In the genomic region with DNA sequence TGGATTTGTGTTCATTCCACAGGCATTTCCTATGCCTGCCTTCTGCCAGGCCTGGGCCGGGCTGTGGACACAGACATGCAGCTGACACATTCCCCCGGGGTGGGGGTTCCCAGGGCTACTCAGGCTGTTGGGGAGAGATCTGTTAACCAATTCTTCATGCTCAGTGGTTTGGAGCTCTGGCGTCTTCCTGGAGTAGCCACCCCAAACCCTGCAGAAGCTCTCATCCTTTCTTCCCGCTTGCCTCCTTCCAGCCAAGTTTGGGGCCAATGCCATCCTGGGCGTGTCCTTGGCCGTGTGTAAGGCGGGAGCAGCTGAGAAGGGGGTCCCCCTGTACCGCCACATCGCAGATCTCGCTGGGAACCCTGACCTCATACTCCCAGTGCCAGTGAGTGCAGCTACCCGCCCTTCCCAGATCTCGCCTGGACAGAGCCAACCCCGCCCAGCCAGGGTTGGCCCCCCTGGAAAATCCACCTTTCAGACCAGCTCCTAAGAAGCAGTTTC, we compare ENCODE assay signal across 17 cellular contexts. TPM values are rescaled to one million over a fixed set of nuclear protein-coding genes. Genes with fewer than 3 reads are reported as not detected.
DNase-seq lines count a peak whose midpoint lies in the region; ATAC-seq and TF ChIP-seq lines count a peak whose summit lies in the region.
"Had no signal": no experiment of that assay in that cellular context is flagged by ENCODE, and none has a peak within 500 bp of the region (broad histone marks: within the 10 kb centered on the region; RNA-seq: fewer than 3 reads in every experiment).

No MANE protein-coding gene starts in this region.

- peaks cover 49% of the 10 kb centered on the region for H3K4me1 Mint-ChIP-seq in dendritic cell treated with granulocyte-macrophage colony-stimulating factor and Interleukin-4, amounts not matched to agents 40 ng/mL and 50 ng/mL, for 4 days (ENCODE audit: low read depth)
- peaks cover 34% of the 10 kb centered on the region for H3K4me1 Mint-ChIP-seq in WTC11

- H3K27me3 Mint-ChIP-seq in dendritic cell treated with granulocyte-macrophage colony-stimulating factor and Interleukin-4, amounts not matched to agents 40 ng/mL and 50 ng/mL, for 4 days, result peaks cover 5% of the 10 kb centered on the region
- H3K27me3 Mint-ChIP-seq in WTC11 (ENCODE audit: low read depth), result no peaks in the 10 kb centered on the region

- H3K27ac ChIP-seq in IMR-90 (ENCODE audit: insufficient read depth, low read length), result peak overlapping the region; percentile 79
- no peak overlapping the region for H3K27ac ChIP-seq in neuronal stem cell (replicated peaks; ENCODE audit: low read length)
- H3K27ac ChIP-seq: epithelial cell of prostate, suprapubic skin, VCaP had no signal

- in situ Hi-C loops in IMR-90 (cut with MboI; ENCODE audit: low sequenced_read_pairs), result no loop called here

- POLR2A ChIA-PET in IMR-90 (lab: Charles Lee; ENCODE audit: unreplicated experiment) (interaction anchor here (0.7 to 1.2 kb wide), 2 partner anchors 9 to 14 kb away, joined by 3 to 8 read pairs; partner anchors contain the start of gene SPAG7), WTC11 (lab: Charles Lee) (interaction anchor here (0.5 to 2.1 kb wide), 3 partner anchors 13 to 143 kb away, joined by 3 to 7 read pairs (median 3); no protein-coding TSS in a partner anchor)

- peaks cover 27% of the 10 kb centered on the region; the same call in 1 of the 2 replicates for H3K9me1 ChIP-seq in IMR-90 (ENCODE audit: insufficient read depth, low read length)

- no peak for TF ChIP-seq RAD21 in IMR-90 (IDR thresholded peaks at IDR 0.05; ENCODE audit: low read length)

- H2AFZ ChIP-seq in IMR-90 (replicated peaks; ENCODE audit: low read length, poor library complexity) (peak overlapping the region; percentile 84), neuronal stem cell (ENCODE audit: low read length) (no peak overlapping the region)

- H2AK9ac ChIP-seq in IMR-90 (replicated peaks; ENCODE audit: low read depth, low read length, poor library complexity), result peak overlapping the region; percentile 89

- 60% methylated on average over 2 of the region's 13 CpGs; no CpG with 5 or more reads in 1 of the 2 experiments for WGBS in IMR-90 (ENCODE audit: extremely low coverage in 2 of 2, insufficient read length in 1 of 2), 2 experiments
- WGBS in neuronal stem cell (ENCODE audit: extremely low coverage in 2 of 2, insufficient read length in 2 of 2, insufficient replicate concordance in 1 of 2), 2 donors, result no CpG with 5 or more reads among the region's 13 CpGs

- H3K4ac ChIP-seq in IMR-90 (ENCODE audit: low read depth, low read length), result peak overlapping the region; percentile 90
- H3K4ac ChIP-seq in neuronal stem cell (ENCODE audit: low read length), result no peak overlapping the region

- TF ChIP-seq POLR2A in IMR-90 (IDR thresholded peaks at IDR 0.05; ENCODE audit: low read depth, low read length), result no peak

- dilution Hi-C loops in IMR-90 (cut with HindIII; ENCODE audit: low sequenced_read_pairs, unreplicated experiment), result no loop called here

- H3K23ac ChIP-seq in IMR-90 (ENCODE audit: low read depth, low read length) (peak overlapping the region; percentile 54; the same call in 1 of the 2 replicates), neuronal stem cell (ENCODE audit: low read depth, low read length, poor library complexity) (no peak overlapping the region)

- H3K4me1 ChIP-seq in IMR-90 (ENCODE audit: control insufficient read depth, insufficient read depth, low read length) (peaks cover 28% of the 10 kb centered on the region), neuronal stem cell (ENCODE audit: control insufficient read depth in 2 of 2, insufficient read depth in 1 of 2, low read depth in 1 of 2, low read length in 2 of 2) (peaks cover 11 to 14% of the 10 kb centered on the region in 2 donors)

- intact Hi-C loops in IMR-90 (cut with micrococcal nuclease), result no loop called here
- intact Hi-C loops in dendritic cell treated with granulocyte-macrophage colony-stimulating factor and Interleukin-4, amounts not matched to agents 40 ng/mL and 50 ng/mL, for 4 days (cut with micrococcal nuclease), result no loop called here

- H3K18ac ChIP-seq in IMR-90 (ENCODE audit: low read depth, low read length) (peak overlapping the region; percentile 28), neuronal stem cell (ENCODE audit: low read length) (no peak overlapping the region)

- CTCF ChIA-PET in IMR-90 (lab: Yijun Ruan, JAX), result interaction anchor here (0.7 kb wide), 1 partner anchor 78 kb away, joined by 3 read pairs; no protein-coding TSS in a partner anchor
- CTCF ChIA-PET in WTC11 (lab: Charles Lee), result interaction anchor here (1.1 kb wide), 2 partner anchors 33 to 44 kb away, joined by 3 to 4 read pairs; no protein-coding TSS in a partner anchor

- H3K56ac ChIP-seq in IMR-90 (ENCODE audit: extremely low read depth, insufficient read depth, low read length), result no peak overlapping the region

- H3K14ac ChIP-seq in IMR-90 (replicated peaks; ENCODE audit: low read depth, low read length) (peak overlapping the region; percentile 96), neuronal stem cell (ENCODE audit: low read length) (no peak overlapping the region)

- H3K4me2 ChIP-seq in IMR-90 (ENCODE audit: low read depth, low read length) (no peak overlapping the region), neuronal stem cell (ENCODE audit: insufficient read depth, low read length, poor library complexity, severe bottlenecking) (no peak overlapping the region)

- no TSS peak for BruUV-seq in IMR-90 (replicated peaks; lab: Mats Ljungman, UMichigan)

- H3K4me3 ChIP-seq in IMR-90 (ENCODE audit: insufficient read depth, low read depth, low read length), result no peak overlapping the region
- H3K4me3 ChIP-seq in neuronal stem cell (ENCODE audit: low read length in 2 of 2), result no peak overlapping the region
- H3K4me3 ChIP-seq: HAP-1, suprapubic skin had no signal

- H2BK15ac ChIP-seq in IMR-90 (ENCODE audit: low read depth, low read length) (peak overlapping the region; percentile 42; the same call in 1 of the 3 replicates), neuronal stem cell (ENCODE audit: low read length) (no peak overlapping the region)

- H4K91ac ChIP-seq in IMR-90 (ENCODE audit: insufficient read depth, low read depth, low read length) (peak overlapping the region; percentile 78), neuronal stem cell (ENCODE audit: low read depth, low read length, poor library complexity) (no peak overlapping the region)

- peaks cover 2% of the 10 kb centered on the region for H4K20me1 ChIP-seq in IMR-90 (ENCODE audit: insufficient read depth, low read length)

- DNase-seq in AG08396 (ENCODE audit: low spot score), result peak; percentile 81
- peak; percentile 76 for DNase-seq in IMR-90
- no peak for DNase-seq in neuronal stem cell (ENCODE audit: low spot score)
- no peak for DNase-seq in WTC11 (ENCODE audit: low spot score)
- DNase-seq in islet precursor cell, result no peak
- no peak for DNase-seq in stimulated activated CD4-positive, alpha-beta T cell treated with anti-CD3 and anti-CD28 coated beads, Interleukin-12 subunit alpha, Interleukin-12 subunit beta, amount 100 ng/mL, for 4 hours
- DNase-seq: amygdala, C1 segment of cervical spinal cord, NCI-H446, nucleus accumbens, RPMI8226 had no signal

- peak overlapping the region; percentile 94 for H2BK120ac ChIP-seq in IMR-90 (ENCODE audit: low read depth, low read length)
- H2BK120ac ChIP-seq in neuronal stem cell (ENCODE audit: low read depth, low read length), result no peak overlapping the region

- ATAC-seq in IMR-90 (ENCODE audit: low read depth) (peak; percentile 12), WTC11 (no peak), HG02610 (IDR thresholded peaks at IDR 0.05; ENCODE audit: unreplicated experiment) (no peak)

- H4K8ac ChIP-seq in IMR-90 (ENCODE audit: low read depth in 2 of 2, low read length in 2 of 2) (peak overlapping the region; percentile 56 to 91; a peak in 3 of 4 replicates), neuronal stem cell (ENCODE audit: low read depth, low read length) (no peak overlapping the region)

- peak overlapping the region; percentile 88 for H2BK5ac ChIP-seq in IMR-90 (ENCODE audit: low read depth, low read length, poor library complexity, severe bottlenecking)
- no peak overlapping the region for H2BK5ac ChIP-seq in neuronal stem cell (ENCODE audit: low read length)

- H3K27me3 ChIP-seq in IMR-90 (ENCODE audit: control insufficient read depth, insufficient read depth, low read length), result no peaks in the 10 kb centered on the region
- H3K27me3 ChIP-seq in neuronal stem cell (ENCODE audit: control insufficient read depth in 3 of 3, insufficient read depth in 3 of 3, low read depth in 1 of 3, low read length in 3 of 3), result no peaks in the 10 kb centered on the region
- H3K27me3 ChIP-seq: suprapubic skin had no signal

- no peaks in the 10 kb centered on the region for H3K9me3 ChIP-seq in IMR-90 (ENCODE audit: control insufficient read depth, insufficient read depth, low read length)
- no peaks in the 10 kb centered on the region for H3K9me3 ChIP-seq in neuronal stem cell (replicated peaks in 1 of 2; ENCODE audit: control insufficient read depth in 2 of 2, insufficient read depth in 1 of 2, low read depth in 1 of 2, low read length in 2 of 2)
- H3K9me3 ChIP-seq: HAP-1, suprapubic skin had no signal

- H3K9me3 Mint-ChIP-seq in dendritic cell treated with granulocyte-macrophage colony-stimulating factor and Interleukin-4, amounts not matched to agents 40 ng/mL and 50 ng/mL, for 4 days, result no peaks in the 10 kb centered on the region
- H3K9me3 Mint-ChIP-seq in WTC11, result no peaks in the 10 kb centered on the region

- H3K4me3 Mint-ChIP-seq in dendritic cell treated with granulocyte-macrophage colony-stimulating factor and Interleukin-4, amounts not matched to agents 40 ng/mL and 50 ng/mL, for 4 days, result no peak overlapping the region
- no peak overlapping the region for H3K4me3 Mint-ChIP-seq in WTC11

- no peak overlapping the region for H2BK12ac ChIP-seq in neuronal stem cell (ENCODE audit: low read length)

- H3K9ac ChIP-seq in IMR-90 (ENCODE audit: low read depth, low read length) (no peak overlapping the region), neuronal stem cell (ENCODE audit: low read depth, low read length, poor library complexity) (no peak overlapping the region)

- peaks cover 12 to 27% of the 10 kb centered on the region in 2 experiments; a peak in 3 of 4 replicates for H3K79me1 ChIP-seq in IMR-90 (ENCODE audit: low read depth in 1 of 2, low read length in 2 of 2)
- no peaks in the 10 kb centered on the region for H3K79me1 ChIP-seq in neuronal stem cell (ENCODE audit: low read depth, low read length)

- peak overlapping the region; percentile 58 for H4K5ac ChIP-seq in IMR-90 (ENCODE audit: low read depth, low read length)

- TF ChIP-seq CTCF in IMR-90 (conservative IDR thresholded peaks at IDR 0.05; ENCODE audit: low read depth, low read length) (no peak), WTC11 (IDR thresholded peaks at IDR 0.05) (no peak)

- peaks cover 18% of the 10 kb centered on the region for H3K36me3 Mint-ChIP-seq in dendritic cell treated with granulocyte-macrophage colony-stimulating factor and Interleukin-4, amounts not matched to agents 40 ng/mL and 50 ng/mL, for 4 days (ENCODE audit: low read depth)
- H3K36me3 Mint-ChIP-seq in WTC11, result no peaks in the 10 kb centered on the region

- H3K36me3 ChIP-seq in IMR-90 (ENCODE audit: control insufficient read depth, insufficient read depth, low read length), result peaks cover 2% of the 10 kb centered on the region
- H3K36me3 ChIP-seq in neuronal stem cell (replicated peaks in 1 of 2; ENCODE audit: control insufficient read depth in 2 of 2, insufficient read depth in 2 of 2, low read length in 2 of 2), result peaks cover 5 to 24% of the 10 kb centered on the region in 2 donors
- H3K36me3 ChIP-seq: HAP-1, suprapubic skin had no signal

- H2AK5ac ChIP-seq in IMR-90 (ENCODE audit: low read depth, low read length) (peak overlapping the region; percentile 86), neuronal stem cell (ENCODE audit: low read depth, low read length) (peak overlapping the region; percentile 30)

- H3K27ac Mint-ChIP-seq in dendritic cell treated with granulocyte-macrophage colony-stimulating factor and Interleukin-4, amounts not matched to agents 40 ng/mL and 50 ng/mL, for 4 days, result peak overlapping the region; percentile 16
- no peak overlapping the region for H3K27ac Mint-ChIP-seq in WTC11

- peak overlapping the region; percentile 82 for H2BK20ac ChIP-seq in IMR-90 (ENCODE audit: low read depth, low read length)

RNA-seq across cellular contexts. Expression of gene ENO3, which starts 2.6 kb away (rescaled TPM):
- 1.4 TPM in 2 replicates for total RNA-seq in IMR-90 (2012; rRNA removed)
- 4.2 and 5.1 TPM in 2 replicates for polyA plus RNA-seq in IMR-90 (2012; rRNA removed)
- 1.6 and 2.8 TPM in 2 replicates for polyA plus RNA-seq in IMR-90 (2012; cell fraction: cytosol; rRNA removed)
- 52.7 and 54.4 TPM in 2 replicates for polyA plus RNA-seq in IMR-90 (2012; cell fraction: nucleus; rRNA removed; ENCODE audit: low replicate concordance)
- 51.7 TPM for polyA plus RNA-seq in neuronal stem cell (2013, experiment 1 of 2)
- 48.7 TPM for polyA plus RNA-seq in neuronal stem cell (2013, experiment 2 of 2)
- 30.9 to 40.3 TPM (median 37.7 TPM) in 3 replicates for total RNA-seq in WTC11 (2021)

RNA-seq across cellular contexts. Expression of gene PFN1, which starts 5.2 kb away (rescaled TPM):
- 348 and 432 TPM in 2 replicates for total RNA-seq in IMR-90 (2012; rRNA removed)
- polyA plus RNA-seq in IMR-90 (2012; rRNA removed), result 1,671 and 2,152 TPM in 2 replicates
- 2,723 and 2,770 TPM in 2 replicates for polyA plus RNA-seq in IMR-90 (2012; cell fraction: cytosol; rRNA removed)
- polyA plus RNA-seq in IMR-90 (2012; cell fraction: nucleus; rRNA removed; ENCODE audit: low replicate concordance), result 690 and 857 TPM in 2 replicates
- 682 TPM for polyA plus RNA-seq in neuronal stem cell (2013, experiment 1 of 2)
- 671 TPM for polyA plus RNA-seq in neuronal stem cell (2013, experiment 2 of 2)
- 1,289 to 1,315 TPM (median 1,307 TPM) in 3 replicates for total RNA-seq in WTC11 (2021)

RNA-seq across cellular contexts. Expression of gene RNF167, which starts 13.4 kb away (rescaled TPM):
- total RNA-seq in IMR-90 (2012; rRNA removed), result 13.1 and 13.3 TPM in 2 replicates
- polyA plus RNA-seq in IMR-90 (2012; rRNA removed), result 79.5 and 83.6 TPM in 2 replicates
- 41.9 and 55.4 TPM in 2 replicates for polyA plus RNA-seq in IMR-90 (2012; cell fraction: cytosol; rRNA removed)
- 69.1 and 86.3 TPM in 2 replicates for polyA plus RNA-seq in IMR-90 (2012; cell fraction: nucleus; rRNA removed; ENCODE audit: low replicate concordance)
- 110 TPM for polyA plus RNA-seq in neuronal stem cell (2013, experiment 1 of 2)
- 109 TPM for polyA plus RNA-seq in neuronal stem cell (2013, experiment 2 of 2)
- total RNA-seq in WTC11 (2021), result 121 to 143 TPM (median 122 TPM) in 3 replicates

RNA-seq across cellular contexts. Expression of gene SLC25A11, which starts 13.7 kb away (rescaled TPM):
- total RNA-seq in IMR-90 (2012; rRNA removed), result 30.8 and 35.0 TPM in 2 replicates
- 62.2 and 68.2 TPM in 2 replicates for polyA plus RNA-seq in IMR-90 (2012; rRNA removed)
- polyA plus RNA-seq in IMR-90 (2012; cell fraction: cytosol; rRNA removed), result 58.3 and 80.2 TPM in 2 replicates
- 29.2 and 53.6 TPM in 2 replicates for polyA plus RNA-seq in IMR-90 (2012; cell fraction: nucleus; rRNA removed; ENCODE audit: low replicate concordance)
- polyA plus RNA-seq in neuronal stem cell (2013, experiment 1 of 2), result 44.7 TPM
- 44.0 TPM for polyA plus RNA-seq in neuronal stem cell (2013, experiment 2 of 2)
- 73.7 to 83.3 TPM (median 76.8 TPM) in 3 replicates for total RNA-seq in WTC11 (2021)

RNA-seq across cellular contexts. Expression of gene SPAG7, which starts 14.1 kb away (rescaled TPM):
- total RNA-seq in IMR-90 (2012; rRNA removed), result 50.2 and 52.2 TPM in 2 replicates
- polyA plus RNA-seq in IMR-90 (2012; rRNA removed), result 108 and 115 TPM in 2 replicates
- polyA plus RNA-seq in IMR-90 (2012; cell fraction: cytosol; rRNA removed), result 71.1 and 79.9 TPM in 2 replicates
- 353 and 581 TPM in 2 replicates for polyA plus RNA-seq in IMR-90 (2012; cell fraction: nucleus; rRNA removed; ENCODE audit: low replicate concordance)
- polyA plus RNA-seq in neuronal stem cell (2013, experiment 1 of 2), result 101 TPM
- 98.2 TPM for polyA plus RNA-seq in neuronal stem cell (2013, experiment 2 of 2)
- 97.3 to 103 TPM (median 101 TPM) in 3 replicates for total RNA-seq in WTC11 (2021)

Comparison
In these comparisons a context has a peak if more than half of its experiments do, and no peak if none do; other contexts are left out.
1. DNase-seq: peak in AG08396 (single experiment) and IMR-90 (single experiment); none in neuronal stem cell (single experiment), WTC11 (single experiment), islet precursor cell (single experiment) and stimulated activated CD4-positive, alpha-beta T cell treated with anti-CD3 and anti-CD28 coated beads, Interleukin-12 subunit alpha, Interleukin-12 subunit beta, amount 100 ng/mL, for 4 hours (single experiment).
2. RNA of gene ENO3, which starts 2.6 kb away (total RNA-seq): 30.9 to 40.3 TPM in WTC11; 1.4 TPM in IMR-90; every median in the first group is over 10 times any median in the second.